1 cellular context compared by ENCODE assay signal in the genomic region with DNA sequence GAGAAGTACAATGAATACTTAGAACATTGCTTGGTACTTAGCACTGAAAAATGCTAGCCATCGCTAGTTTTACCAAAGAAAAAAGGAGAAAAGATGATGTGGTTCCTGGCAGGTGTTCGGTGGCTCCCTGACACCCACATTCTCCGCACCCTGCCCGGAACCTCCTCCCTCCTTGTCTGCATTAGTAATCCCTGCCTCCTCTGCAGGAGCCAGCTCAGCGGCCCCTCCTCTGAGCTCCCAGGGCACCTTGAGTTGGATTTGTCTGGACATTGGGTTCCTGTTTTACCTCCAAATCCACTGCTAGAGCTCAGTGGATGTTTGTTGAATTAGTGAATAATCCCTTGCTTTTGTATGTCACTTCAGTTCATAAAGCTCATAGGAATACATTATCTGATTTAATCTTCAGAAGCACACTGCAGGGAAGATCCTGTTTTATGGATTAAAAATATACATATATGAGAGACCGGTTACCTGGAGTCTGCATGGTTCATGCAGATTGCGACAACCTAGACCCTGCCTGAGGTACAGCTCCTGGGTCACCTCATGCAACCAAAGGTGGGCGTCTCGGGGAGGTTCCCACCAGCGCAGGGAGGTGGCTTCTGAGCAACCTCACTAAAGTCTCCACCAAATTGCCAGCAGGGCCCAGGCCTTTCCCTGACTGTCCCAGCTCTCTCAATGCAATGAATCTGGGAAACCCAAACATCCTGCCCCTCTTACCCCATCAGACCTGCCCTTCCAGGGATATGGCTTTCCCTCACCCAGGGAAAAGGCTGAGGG.
TF ChIP-seq lines count a peak whose summit lies in the region.

No MANE protein-coding gene starts in this region.

TF ChIP-seq in GM23338, 12 proteins besides CTCF, POLR2A, EP300 and RAD21 (continued from another document):
- TF ChIP-seq EZH2phosphoT487 (IDR thresholded peaks at IDR 0.05; ENCODE audit: unreplicated experiment): no peak
- TF ChIP-seq EZH2 (IDR thresholded peaks at IDR 0.05; ENCODE audit: low read depth, unreplicated experiment): no peak
- TF ChIP-seq ETS1 (IDR thresholded peaks at IDR 0.05): no peak
- TF ChIP-seq POLR2AphosphoS5 (IDR thresholded peaks at IDR 0.05; ENCODE audit: low read depth): no peak
- no peak for TF ChIP-seq CREB1 (CRISPR knock-in tag; IDR thresholded peaks at IDR 0.05; ENCODE audit: low read depth)
- TF ChIP-seq ZNF331 (CRISPR knock-in tag; IDR thresholded peaks at IDR 0.05; ENCODE audit: low read depth): no peak
- no peak for TF ChIP-seq ZNF462 (CRISPR knock-in tag; IDR thresholded peaks at IDR 0.05)
- no peak for TF ChIP-seq NANOG (IDR thresholded peaks at IDR 0.05; ENCODE audit: borderline replicate concordance)
- no peak for TF ChIP-seq ZNF114 (CRISPR knock-in tag; IDR thresholded peaks at IDR 0.05)
